Comparison of ENCODE assay signal across 8 cellular contexts in genomic region chr17:82212331-82213250, GRCh38. TPM values are rescaled to one million over a fixed set of nuclear protein-coding genes. Genes with fewer than 3 reads are reported as not detected.
DNase-seq lines count a peak whose midpoint lies in the region; ATAC-seq and TF ChIP-seq lines count a peak whose summit lies in the region.

A gene with protein sequence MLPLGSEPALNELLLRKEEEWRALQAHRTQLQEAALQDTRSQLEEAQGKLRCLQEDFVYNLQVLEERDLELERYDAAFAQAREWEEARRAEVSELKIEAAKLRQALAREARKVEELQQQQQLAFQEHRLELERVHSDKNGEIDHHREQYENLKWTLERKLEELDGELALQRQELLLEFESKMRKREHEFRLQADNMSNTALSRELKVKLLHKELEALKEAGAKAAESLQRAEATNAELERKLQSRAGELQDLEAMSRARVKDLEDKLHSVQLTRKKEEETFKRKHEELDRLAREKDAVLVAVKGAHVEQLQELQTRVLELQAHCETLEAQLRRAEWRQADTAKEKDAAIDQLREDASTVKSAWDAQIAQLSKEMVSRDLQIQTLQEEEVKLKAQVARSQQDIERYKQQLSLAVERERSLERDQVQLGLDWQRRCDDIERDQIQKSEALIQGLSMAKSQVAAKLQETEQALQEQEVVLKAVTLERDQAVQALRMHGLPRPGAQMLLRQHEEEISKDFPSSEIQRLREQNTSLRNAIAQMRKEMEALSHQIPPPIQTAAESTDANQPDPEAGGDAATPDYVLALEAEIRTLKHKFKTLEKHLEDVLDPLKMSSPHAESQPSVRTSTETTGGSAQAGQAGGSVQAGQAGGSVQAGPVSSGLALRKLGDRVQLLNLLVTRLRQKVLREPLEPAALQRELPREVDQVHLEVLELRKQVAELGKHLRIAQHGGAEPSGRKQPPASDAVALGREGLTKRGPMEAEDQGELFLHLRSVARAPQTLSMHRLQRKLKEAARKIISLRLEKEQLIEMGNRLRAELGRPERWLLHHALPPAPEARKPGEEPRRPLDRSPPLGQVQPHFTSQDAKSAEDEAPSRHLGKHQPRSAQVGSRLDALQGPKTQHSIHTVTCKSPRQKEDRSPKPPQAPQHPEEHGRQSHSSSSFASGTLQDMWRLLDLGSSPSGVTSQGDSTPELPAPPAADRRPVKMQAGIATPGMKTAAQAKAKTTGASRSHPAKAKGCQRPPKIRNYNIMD (minus strand): TSS chr17:82212842. CDS start chr17:82201944, 10,898 bp downstream.

- DNase-seq in AG04449 (ENCODE audit: low read depth, low spot score) (no peak), NCI-H748 (lab: John Stamatoyannopoulos, UW; ENCODE audit: unreplicated experiment) (peak; percentile 87), activated T-cell treated with anti-CD3 and anti-CD28 coated beads for 24 hours (ENCODE audit: low read depth) (peak; percentile 65), erythroblast (lab: John Stamatoyannopoulos, UW) (peak; percentile 89 to 91)
- peak; percentile 86 for DNase-seq in stimulated activated naive CD8-positive, alpha-beta T cell treated with anti-CD3 and anti-CD28 coated beads, Interleukin-15, Interleukin-2, amounts not matched to agents 100 U/mL and 50 U/mL, for 24 hours

- POLR2A ChIA-PET in AG04449 (lab: Yijun Ruan, JAX), result interaction anchor here (1.1 to 9.8 kb wide), 2 partner anchors 11 to 18 kb away, joined by 6 to 101 read pairs; partner anchors contain the start of gene SLC16A3

- H3K4me3 ChIP-seq in AG04449 (ENCODE audit: low read depth, low read length) (peak within 1 kb of the TSS; percentile 71), mononuclear cell (ENCODE audit: low read length) (peak within 1 kb of the TSS; percentile 55)

- ATAC-seq in GM18511 (IDR thresholded peaks at IDR 0.05; ENCODE audit: unreplicated experiment) (peak; percentile 71), HG03066 (IDR thresholded peaks at IDR 0.05; ENCODE audit: low read depth, unreplicated experiment) (peak; percentile 57)
- peak; percentile 72 for ATAC-seq in stimulated activated naive CD8-positive, alpha-beta T cell treated with anti-CD3 and anti-CD28 coated beads, Interleukin-15, Interleukin-2, amounts not matched to agents 100 U/mL and 50 U/mL, for 24 hours

- no peaks in the 10 kb centered on the region for H3K27me3 ChIP-seq in mononuclear cell (ENCODE audit: insufficient read depth, low read length)

- no peaks in the 10 kb centered on the region for H3K9me3 ChIP-seq in mononuclear cell (ENCODE audit: low read depth, low read length)

- TF ChIP-seq CTCF in AG04449 (IDR thresholded peaks at IDR 0.05; ENCODE audit: insufficient read depth, low read length, missing control alignments), result no peak

- peaks cover 59% of the 10 kb centered on the region for H3K4me1 ChIP-seq in mononuclear cell (ENCODE audit: insufficient read depth, low read length)

- peak; percentile 45 for TF ChIP-seq POLR2A in erythroblast (IDR thresholded peaks at IDR 0.05; ENCODE audit: low read length)

- CTCF ChIA-PET in AG04449 (lab: Yijun Ruan, JAX), result interaction anchor here (1.2 to 1.5 kb wide), 3 partner anchors 23 to 28 kb away, joined by 3 read pairs; no protein-coding TSS in a partner anchor

RNA-seq across cellular contexts. Expression of the gene that starts here (rescaled TPM):
- 36.6 TPM for total RNA-seq in mononuclear cell
